25 cellular contexts compared by ENCODE assay signal in the genomic region with DNA sequence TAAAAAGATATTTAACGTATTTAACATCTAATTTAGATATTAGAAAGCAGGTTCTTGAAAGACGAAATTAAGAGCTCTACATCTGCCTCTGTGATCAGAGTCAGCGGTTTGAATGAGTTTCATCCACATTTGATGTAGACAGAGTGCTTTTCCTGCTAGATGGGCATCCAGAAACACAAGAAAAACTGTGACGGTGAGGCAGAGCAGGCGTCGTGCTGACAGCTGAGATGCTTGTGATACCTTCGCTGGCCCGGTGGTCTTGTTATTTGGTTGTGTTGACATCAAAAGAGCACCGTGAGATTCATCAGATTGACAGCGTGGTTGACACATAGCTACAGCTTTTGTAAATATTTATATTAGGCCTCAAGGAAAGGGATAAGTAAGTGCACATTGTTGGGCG.
DNase-seq lines count a peak whose midpoint lies in the region; ATAC-seq and TF ChIP-seq lines count a peak whose summit lies in the region.
"Had no signal": no experiment of that assay in that cellular context is flagged by ENCODE, and none has a peak within 500 bp of the region (broad histone marks: within the 10 kb centered on the region; RNA-seq: fewer than 3 reads in every experiment).

No MANE protein-coding gene starts in this region.

- no peak overlapping the region for H3K4me3 ChIP-seq in LNCaP clone FGC (ENCODE audit: low read depth, low read length)
- H3K4me3 ChIP-seq in neural cell (ENCODE audit: low read length) = no peak overlapping the region
- H3K4me3 ChIP-seq: BLaER1, GM12878 had no signal

- H3K27ac Mint-ChIP-seq in activated T-helper 17 cell treated with anti-CD3 and anti-CD28 coated beads, Interleukin-2, amount 50 U/mL, for 72 hours = no peak overlapping the region
- H3K27ac Mint-ChIP-seq: CD4-positive, alpha-beta memory T cell; CD4-positive, CD25-positive, alpha-beta regulatory T cell; CD8-positive, alpha-beta memory T cell had no signal

- no peaks in the 10 kb centered on the region for H3K36me3 ChIP-seq in neural cell (ENCODE audit: insufficient read depth, low read length)
- H3K36me3 ChIP-seq: BE2C, BLaER1 had no signal

- H3K4me3 Mint-ChIP-seq in activated T-helper 17 cell treated with anti-CD3 and anti-CD28 coated beads, Interleukin-2, amount 50 U/mL, for 72 hours = no peak overlapping the region
- H3K4me3 Mint-ChIP-seq: CD14-positive monocyte; CD4-positive, alpha-beta memory T cell; CD4-positive, CD25-positive, alpha-beta regulatory T cell; CD8-positive, alpha-beta memory T cell had no signal

- H3K9ac ChIP-seq in neural cell (ENCODE audit: low read length) = no peak overlapping the region
- H3K9ac ChIP-seq: BLaER1 had no signal

- H3K27ac ChIP-seq in neural cell (ENCODE audit: low read length) = no peak overlapping the region
- H3K27ac ChIP-seq: BLaER1 had no signal

- TF ChIP-seq EP300 in neural cell (conservative IDR thresholded peaks at IDR 0.05; ENCODE audit: poor library complexity, severe bottlenecking) = no peak

- no peaks in the 10 kb centered on the region for H3F3A ChIP-seq in neural cell (ENCODE audit: insufficient read depth, low read length, poor library complexity, severe bottlenecking)

- no peak overlapping the region for H3K4me2 ChIP-seq in neural cell (ENCODE audit: low read length)
- H3K4me2 ChIP-seq: BLaER1 had no signal

- H3K27me3 Mint-ChIP-seq in activated T-helper 17 cell treated with anti-CD3 and anti-CD28 coated beads, Interleukin-2, amount 50 U/mL, for 72 hours = no peaks in the 10 kb centered on the region
- H3K27me3 Mint-ChIP-seq: CD4-positive, alpha-beta memory T cell; CD4-positive, CD25-positive, alpha-beta regulatory T cell; CD8-positive, alpha-beta memory T cell had no signal

- no peaks in the 10 kb centered on the region for H3K27me3 ChIP-seq in neural cell (ENCODE audit: insufficient read depth, low read depth, low read length)
- H3K27me3 ChIP-seq: BE2C, BLaER1 had no signal

- no peaks in the 10 kb centered on the region for H3K9me2 ChIP-seq in neural cell (ENCODE audit: insufficient read depth, low read length)

- H2AFZ ChIP-seq in neural cell (ENCODE audit: low read depth, low read length) = no peak overlapping the region

- H4K20me1 ChIP-seq in neural cell (ENCODE audit: insufficient read depth) = no peaks in the 10 kb centered on the region
- H4K20me1 ChIP-seq: BLaER1 had no signal

- H3K4me1 Mint-ChIP-seq in activated T-helper 17 cell treated with anti-CD3 and anti-CD28 coated beads, Interleukin-2, amount 50 U/mL, for 72 hours = no peaks in the 10 kb centered on the region
- H3K4me1 Mint-ChIP-seq: CD14-positive monocyte; CD4-positive, alpha-beta memory T cell; CD4-positive, CD25-positive, alpha-beta regulatory T cell; CD8-positive, alpha-beta memory T cell had no signal

- H3K36me3 Mint-ChIP-seq in activated T-helper 17 cell treated with anti-CD3 and anti-CD28 coated beads, Interleukin-2, amount 50 U/mL, for 72 hours (ENCODE audit: low read depth) = no peaks in the 10 kb centered on the region
- H3K36me3 Mint-ChIP-seq: CD14-positive monocyte; CD4-positive, alpha-beta memory T cell; CD4-positive, CD25-positive, alpha-beta regulatory T cell; CD8-positive, alpha-beta memory T cell had no signal

- no peaks in the 10 kb centered on the region for H3K9me3 ChIP-seq in neural cell (ENCODE audit: low read length)
- H3K9me3 ChIP-seq: BE2C, BLaER1 had no signal

- DNase-seq in LNCaP clone FGC (ENCODE audit: low read depth) (peak; percentile 47), SK-N-DZ (ENCODE audit: low spot score) (peak; percentile 92), left kidney (ENCODE audit: low read depth, low spot score) (peak; percentile 25), RPMI8226 (no peak), NCI-H82 (lab: John Stamatoyannopoulos, UW) (no peak)
- DNase-seq: 8988T; ACHN; BE2C; C1 segment of cervical spinal cord; CD4-positive, CD25-positive, alpha-beta regulatory T cell; CD8-positive, alpha-beta memory T cell; COR-L47; DMS 273 treated with DMSO at 0.1 percent for 48 hours; DMS153; DMS53; DMS79; DND-41; EL; GDM1 had no signal

- H3K9me3 Mint-ChIP-seq in activated T-helper 17 cell treated with anti-CD3 and anti-CD28 coated beads, Interleukin-2, amount 50 U/mL, for 72 hours = peaks cover 15% of the 10 kb centered on the region

- TF ChIP-seq RAD21 in neural cell (conservative IDR thresholded peaks at IDR 0.05) = no peak

- ATAC-seq in activated T-helper 17 cell treated with anti-CD3 and anti-CD28 coated beads, Interleukin-2, amount 50 U/mL, for 72 hours (replicated peaks) = no peak
- ATAC-seq: GM12878 had no signal

- H3K79me2 ChIP-seq in neural cell (replicated peaks; ENCODE audit: insufficient read depth, low read length) = no peaks in the 10 kb centered on the region

- no peak for TF ChIP-seq CTCF in LNCaP clone FGC (IDR thresholded peaks at IDR 0.05; ENCODE audit: control insufficient read depth, extremely low read depth, insufficient read depth)
- TF ChIP-seq CTCF in neural cell (IDR thresholded peaks at IDR 0.05; ENCODE audit: poor library complexity, severe bottlenecking) = no peak

TF ChIP-seq in neural cell, 6 proteins besides CTCF, POLR2A, EP300 and RAD21:
- TF ChIP-seq, protein P1, sequence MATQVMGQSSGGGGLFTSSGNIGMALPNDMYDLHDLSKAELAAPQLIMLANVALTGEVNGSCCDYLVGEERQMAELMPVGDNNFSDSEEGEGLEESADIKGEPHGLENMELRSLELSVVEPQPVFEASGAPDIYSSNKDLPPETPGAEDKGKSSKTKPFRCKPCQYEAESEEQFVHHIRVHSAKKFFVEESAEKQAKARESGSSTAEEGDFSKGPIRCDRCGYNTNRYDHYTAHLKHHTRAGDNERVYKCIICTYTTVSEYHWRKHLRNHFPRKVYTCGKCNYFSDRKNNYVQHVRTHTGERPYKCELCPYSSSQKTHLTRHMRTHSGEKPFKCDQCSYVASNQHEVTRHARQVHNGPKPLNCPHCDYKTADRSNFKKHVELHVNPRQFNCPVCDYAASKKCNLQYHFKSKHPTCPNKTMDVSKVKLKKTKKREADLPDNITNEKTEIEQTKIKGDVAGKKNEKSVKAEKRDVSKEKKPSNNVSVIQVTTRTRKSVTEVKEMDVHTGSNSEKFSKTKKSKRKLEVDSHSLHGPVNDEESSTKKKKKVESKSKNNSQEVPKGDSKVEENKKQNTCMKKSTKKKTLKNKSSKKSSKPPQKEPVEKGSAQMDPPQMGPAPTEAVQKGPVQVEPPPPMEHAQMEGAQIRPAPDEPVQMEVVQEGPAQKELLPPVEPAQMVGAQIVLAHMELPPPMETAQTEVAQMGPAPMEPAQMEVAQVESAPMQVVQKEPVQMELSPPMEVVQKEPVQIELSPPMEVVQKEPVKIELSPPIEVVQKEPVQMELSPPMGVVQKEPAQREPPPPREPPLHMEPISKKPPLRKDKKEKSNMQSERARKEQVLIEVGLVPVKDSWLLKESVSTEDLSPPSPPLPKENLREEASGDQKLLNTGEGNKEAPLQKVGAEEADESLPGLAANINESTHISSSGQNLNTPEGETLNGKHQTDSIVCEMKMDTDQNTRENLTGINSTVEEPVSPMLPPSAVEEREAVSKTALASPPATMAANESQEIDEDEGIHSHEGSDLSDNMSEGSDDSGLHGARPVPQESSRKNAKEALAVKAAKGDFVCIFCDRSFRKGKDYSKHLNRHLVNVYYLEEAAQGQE (IDR thresholded peaks at IDR 0.05; ENCODE audit: borderline replicate concordance) = no peak
- peak; percentile 43 for TF ChIP-seq POLR2AphosphoS5 (IDR thresholded peaks at IDR 0.05)

Comparison
In these comparisons a context has a peak if more than half of its experiments do, and no peak if none do; other contexts are left out.
1. DNase-seq: peak in LNCaP clone FGC (single experiment), SK-N-DZ (single experiment) and left kidney (single experiment); none in RPMI8226 (single experiment) and NCI-H82 (single experiment).